1 cellular context compared by ENCODE assay signal in genomic region chr5:151700816-151701215, GRCh38.
TF ChIP-seq lines count a peak whose summit lies in the region.

No MANE protein-coding gene starts in this region.

TF ChIP-seq in WTC11, 78 proteins besides CTCF, POLR2A, EP300 and RAD21 (continued from another document):
- no peak for TF ChIP-seq USF2 (CRISPR knock-in tag; IDR thresholded peaks at IDR 0.05)
